ENCODE assay signal across 8 cellular contexts in genomic region chr14:96501746-96502620, GRCh38. TPM values are rescaled to one million over a fixed set of nuclear protein-coding genes. Genes with fewer than 3 reads are reported as not detected.
DNase-seq lines count a peak whose midpoint lies in the region; ATAC-seq and TF ChIP-seq lines count a peak whose summit lies in the region.

Gene PAPOLA, plus strand, starts transcription at chr14:96502382. Its CDS starts 211 bp downstream, at chr14:96502593.

- DNase-seq in BJ (ENCODE audit: low read depth) (peak; percentile 80), GM19240 (ENCODE audit: insufficient read length, low spot score) (peak; percentile 54), NCI-H526 (lab: John Stamatoyannopoulos, UW) (peak; percentile 92 to 97), coronary artery (ENCODE audit: low spot score) (peak; percentile 96), left kidney (ENCODE audit: low read depth, low spot score) (peak; percentile 99)
- peak; percentile 99 for DNase-seq in activated CD4-positive, alpha-beta T cell treated with anti-CD3 and anti-CD28 coated beads, Interleukin-2, amount 10 ng/mL, durations not matched to agents 24 days and 14 days
- DNase-seq in stimulated activated CD4-positive, alpha-beta T cell treated with anti-CD3 and anti-CD28 coated beads, Interleukin-2, amount 100 ng/mL, for 24 hours = peak; percentile 93 to 95

- peak within 1 kb of the TSS; percentile 97 to 98 for H3K27ac ChIP-seq in coronary artery

- CTCF ChIA-PET in BJ (lab: Yijun Ruan, JAX) = no interaction called here

- peak within 1 kb of the TSS; percentile 99 for H3K27ac Mint-ChIP-seq in activated CD4-positive, alpha-beta T cell treated with anti-CD3 and anti-CD28 coated beads, Interleukin-2, amount 10 ng/mL, durations not matched to agents 24 days and 14 days

- ATAC-seq in HG03460 (IDR thresholded peaks at IDR 0.05; ENCODE audit: unreplicated experiment) = peak; percentile 88

- peaks cover 41% of the 10 kb centered on the region for H3K4me1 Mint-ChIP-seq in activated CD4-positive, alpha-beta T cell treated with anti-CD3 and anti-CD28 coated beads, Interleukin-2, amount 10 ng/mL, durations not matched to agents 24 days and 14 days

- TF ChIP-seq CTCF in BJ (IDR thresholded peaks at IDR 0.05; ENCODE audit: insufficient read depth, low read depth, low read length) (peak; percentile 33), coronary artery (IDR thresholded peaks at IDR 0.05) (no peak)

- intact Hi-C loops in activated CD4-positive, alpha-beta T cell treated with anti-CD3 and anti-CD28 coated beads, Interleukin-2, amount 10 ng/mL, durations not matched to agents 24 days and 14 days (cut with micrococcal nuclease) = loop anchor here (1.0 to 10.0 kb wide), 5 partner anchors 35 to 967 kb away; partner anchors contain the start of genes ATG2B, GLRX5, GSKIP and VRK1

- no peaks in the 10 kb centered on the region for H3K27me3 ChIP-seq in BJ (ENCODE audit: control insufficient read depth, insufficient read depth, low read length)

- peak within 1 kb of the TSS; percentile 95 for H3K4me3 ChIP-seq in BJ (ENCODE audit: low read depth, low read length)
- peak within 1 kb of the TSS; percentile 92 for H3K4me3 ChIP-seq in coronary artery

- peak within 1 kb of the TSS; percentile 91 for H3K4me3 Mint-ChIP-seq in activated CD4-positive, alpha-beta T cell treated with anti-CD3 and anti-CD28 coated beads, Interleukin-2, amount 10 ng/mL, durations not matched to agents 24 days and 14 days

- H3K27me3 Mint-ChIP-seq in activated CD4-positive, alpha-beta T cell treated with anti-CD3 and anti-CD28 coated beads, Interleukin-2, amount 10 ng/mL, durations not matched to agents 24 days and 14 days = peaks cover 17% of the 10 kb centered on the region

- peaks cover 26% of the 10 kb centered on the region for H3K36me3 Mint-ChIP-seq in activated CD4-positive, alpha-beta T cell treated with anti-CD3 and anti-CD28 coated beads, Interleukin-2, amount 10 ng/mL, durations not matched to agents 24 days and 14 days (ENCODE audit: low read depth)

- H3K9me3 Mint-ChIP-seq in activated CD4-positive, alpha-beta T cell treated with anti-CD3 and anti-CD28 coated beads, Interleukin-2, amount 10 ng/mL, durations not matched to agents 24 days and 14 days = no peaks in the 10 kb centered on the region

- H3K36me3 ChIP-seq in BJ (ENCODE audit: control insufficient read depth, insufficient read depth, low read length) = no peaks in the 10 kb centered on the region

- POLR2A ChIA-PET in BJ (lab: Charles Lee) = no interaction called here

RNA-seq across cellular contexts. Expression of gene PAPOLA, which starts in this region (rescaled TPM):
- polyA plus RNA-seq in BJ (2011; rRNA removed) = 92.4 and 117 TPM in 2 replicates
- 77.2 and 95.4 TPM in 2 replicates for polyA minus RNA-seq in BJ (2011; rRNA and poly(A)+ RNA removed)
- 204 and 210 TPM in 2 replicates for total RNA-seq in activated CD4-positive, alpha-beta T cell treated with anti-CD3 and anti-CD28 coated beads, Interleukin-2, amount 10 ng/mL, durations not matched to agents 24 days and 14 days

Comparison
In these comparisons a context has a peak if more than half of its experiments do, and no peak if none do; other contexts are left out.
1. Peak in every context shown above with its lines: DNase-seq, ATAC-seq, H3K4me3 ChIP-seq and H3K27ac ChIP-seq.